ENCODE assay signal across 15 cellular contexts in genomic region chr18:33844232-33844631, GRCh38.
DNase-seq lines count a peak whose midpoint lies in the region; FAIRE-seq lines count a peak whose summit lies in the region.
"Had no signal": no experiment of that assay in that cellular context is flagged by ENCODE, and none has a peak within 500 bp of the region (broad histone marks: within the 10 kb centered on the region; RNA-seq: fewer than 3 reads in every experiment).

No MANE protein-coding gene starts in this region.

- no peak for FAIRE-seq in RCC 7860 (lab: Jason Lieb, UNC)
- FAIRE-seq: H54 had no signal

- peak; percentile 19 for DNase-seq in G401 (ENCODE audit: low spot score)
- peak; percentile 8 for DNase-seq in NCI-H2029 (lab: John Stamatoyannopoulos, UW)
- DNase-seq in astrocyte of the hippocampus (ENCODE audit: low read depth, low spot score), result peak; percentile 47
- DNase-seq in posterior cingulate gyrus, result peak in 7 of 10 donors; percentile 30 to 82 (median 54)
- no peak for DNase-seq in RCC 7860 (ENCODE audit: low spot score)
- no peak for DNase-seq in NCI-H1930 (lab: John Stamatoyannopoulos, UW)
- no peak for DNase-seq in GOT3 (lab: John Stamatoyannopoulos, UW)
- DNase-seq: ACHN; CD4-positive, alpha-beta T cell; KBM-7; NCI-H1417 treated with DMSO at 0.1 percent for 48 hours; NCI-H526 treated with DMSO at 0.1 percent for 48 hours; SK-N-SH; T-helper 1 cell had no signal

- in situ Hi-C loops in G401 (cut with HindIII; ENCODE audit: low sequenced_read_pairs), result no loop called here

- intact Hi-C loops in posterior cingulate gyrus (cut with DNase I), result no loop called here

Comparison
In these comparisons a context has a peak if more than half of its experiments do, and no peak if none do; other contexts are left out.
1. DNase-seq: peak in G401 (single experiment), NCI-H2029 (single experiment), astrocyte of the hippocampus (single experiment) and posterior cingulate gyrus (7 of 10); none in RCC 7860 (single experiment), NCI-H1930 (0 of 2) and GOT3 (single experiment).